In genomic region chr9:98877211-98877730, GRCh38 we compare ENCODE assay signal across 23 cellular contexts.
"Had no signal": no experiment of that assay in that cellular context is flagged by ENCODE, and none has a peak within 500 bp of the region (broad histone marks: within the 10 kb centered on the region; RNA-seq: fewer than 3 reads in every experiment).

No MANE protein-coding gene starts in this region.

- H3K4me1 ChIP-seq: Peyer's patch, SJCRH30 had no signal

- ATAC-seq: HepG2, K562, Right ventricle myocardium inferior, SK-N-SH treated with all-trans-retinoic acid at 6 μM for 48 hours had no signal

- H3K4me2 ChIP-seq: KMS-11, PC-9 had no signal

- H3K36me3 ChIP-seq: Peyer's patch, SJCRH30 had no signal

- H3K9ac ChIP-seq: KMS-11 had no signal

- H3K9me3 ChIP-seq: Peyer's patch, SJCRH30 had no signal

- H3K4me3 ChIP-seq: K562, PC-9, Peyer's patch, SJCRH30 had no signal

- H2AFZ ChIP-seq: PC-9 had no signal

- H3K27ac ChIP-seq: KMS-11, PC-9, Peyer's patch, SJCRH30 had no signal

- DNase-seq: Kasumi-1, MM.1S, NCI-H1092 treated with DMSO at 0.1 percent for 48 hours, NCI-H1436, NCI-H1694 treated with DMSO at 0.1 percent for 48 hours, NCI-H1930, NCI-H2081, NCI-H2107, NCI-H226, NCI-H446, NCI-H510A, NCI-H524 treated with DMSO at 0.1 percent for 48 hours, NCI-H69, NCI-H774, PC-9, Peyer's patch, SHP77 treated with DMSO at 0.1 percent for 48 hours, SJCRH30 had no signal

- H3K27me3 ChIP-seq: Peyer's patch, SJCRH30 had no signal
